In the genomic region with DNA sequence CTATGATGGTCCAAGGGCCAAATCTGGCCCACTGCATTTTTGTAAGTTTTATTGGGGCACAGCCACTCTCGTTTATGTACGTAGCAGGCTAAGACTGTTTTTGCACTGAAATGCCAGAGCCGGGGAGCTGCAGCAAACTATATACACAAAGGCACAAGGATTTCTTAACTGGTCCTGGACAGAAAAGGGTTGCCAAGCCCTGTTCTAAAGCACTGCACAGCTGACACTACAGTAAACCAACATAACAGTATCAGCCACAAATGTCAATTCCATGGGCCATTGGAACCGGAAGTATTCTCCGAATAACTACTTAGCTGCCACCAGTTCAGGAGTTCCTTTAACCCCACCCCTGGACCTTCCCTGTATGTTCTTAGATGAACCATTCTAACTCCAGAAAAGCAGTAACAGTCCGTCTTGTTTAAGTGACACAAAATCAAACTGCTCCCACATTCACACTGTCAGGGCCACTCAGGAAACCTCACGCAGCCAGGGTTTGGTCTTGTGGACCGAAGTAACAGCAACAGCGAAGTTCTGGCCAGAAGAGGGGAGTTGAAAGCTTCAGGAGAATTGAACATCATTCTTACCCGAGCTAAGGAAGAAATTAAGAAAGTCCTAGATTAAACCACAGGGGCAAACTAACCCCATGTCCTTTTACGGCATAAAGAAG, we compare ENCODE assay signal across 9 cellular contexts. TPM values are rescaled to one million over a fixed set of nuclear protein-coding genes. Genes with fewer than 3 reads are reported as not detected.
DNase-seq lines count a peak whose midpoint lies in the region; ATAC-seq and TF ChIP-seq lines count a peak whose summit lies in the region.
"Had no signal": no experiment of that assay in that cellular context is flagged by ENCODE, and none has a peak within 500 bp of the region (broad histone marks: within the 10 kb centered on the region; RNA-seq: fewer than 3 reads in every experiment).

No MANE protein-coding gene starts in this region.

- intact Hi-C loops in mucosa of descending colon (cut with DNase I, micrococcal nuclease) (no loop called here), transverse colon (cut with DNase I; ENCODE audit: low total_unique reads) (no loop called here)

- no peak for TF ChIP-seq EP300 in transverse colon (IDR thresholded peaks at IDR 0.05; ENCODE audit: low read depth)

- H3K27me3 ChIP-seq in transverse colon (no peaks in the 10 kb centered on the region), WERI-Rb-1 (ENCODE audit: insufficient read depth, low read depth, severe bottlenecking) (no peaks in the 10 kb centered on the region)

- no peak for ATAC-seq in activated T-cell treated with anti-CD3 and anti-CD28 coated beads, Interleukin-2, amount 50 U/mL, for 4 hours
- peak; percentile 68 for ATAC-seq in mucosa of descending colon
- ATAC-seq in GM18519 (IDR thresholded peaks at IDR 0.05; ENCODE audit: low FRiP score, unreplicated experiment), result no peak
- ATAC-seq in omental fat pad (ENCODE audit: low FRiP score), result no peak

- in situ Hi-C loops in transverse colon (cut with MboI; ENCODE audit: low pct_ligation_motif_present in 1 of 4, low pct_unique_long_range_greater_than_20kb in 1 of 4, low sequenced_read_pairs in 3 of 4), result no loop called here

- no peak for TF ChIP-seq POLR2A in transverse colon (IDR thresholded peaks at IDR 0.05)

- 45 to 52% methylated on average over 9 to 11 of the region's 11 CpGs for WGBS in transverse colon (ENCODE audit: low coverage in 1 of 2), 2 donors

- no peaks in the 10 kb centered on the region for H3K9me3 Mint-ChIP-seq in activated T-cell treated with anti-CD3 and anti-CD28 coated beads, Interleukin-2, amount 50 U/mL, for 24 hours
- no peaks in the 10 kb centered on the region for H3K9me3 Mint-ChIP-seq in activated T-cell treated with anti-CD3 and anti-CD28 coated beads, Interleukin-2, amount 50 U/mL, for 4 hours

- TF ChIP-seq CTCF in mucosa of descending colon (IDR thresholded peaks at IDR 0.05) (no peak), transverse colon (IDR thresholded peaks at IDR 0.05) (no peak), WERI-Rb-1 (IDR thresholded peaks at IDR 0.05; ENCODE audit: low read depth, low read length) (no peak), omental fat pad (IDR thresholded peaks at IDR 0.05) (no peak)

- peak overlapping the region; percentile 89 for H3K27ac Mint-ChIP-seq in activated T-cell treated with anti-CD3 and anti-CD28 coated beads, Interleukin-2, amount 50 U/mL, for 24 hours

- peak; percentile 27 for DNase-seq in activated T-cell treated with anti-CD3 and anti-CD28 coated beads, Interleukin-2, amount 50 U/mL, for 24 hours
- DNase-seq in activated T-cell treated with anti-CD3 and anti-CD28 coated beads, Interleukin-2, amount 50 U/mL, for 4 hours, result no peak
- DNase-seq in mucosa of descending colon, result peak in 1 of 3 donors; percentile 57
- DNase-seq in transverse colon, result no peak
- DNase-seq in WERI-Rb-1, result no peak
- DNase-seq in omental fat pad (ENCODE audit: low spot score), result no peak
- DNase-seq: NCI-H748 treated with DMSO at 0.1 percent for 48 hours had no signal

- H3K4me1 ChIP-seq in mucosa of descending colon (ENCODE audit: low read depth), result peaks cover 40% of the 10 kb centered on the region
- H3K4me1 ChIP-seq in transverse colon, result peaks cover 28 to 53% (median 39%) of the 10 kb centered on the region in 4 donors

- H3K36me3 ChIP-seq in mucosa of descending colon (ENCODE audit: low read depth) (no peaks in the 10 kb centered on the region), transverse colon (peaks cover 0 to 6% (median 0%) of the 10 kb centered on the region in 4 donors), WERI-Rb-1 (no peaks in the 10 kb centered on the region)

- peaks cover 33% of the 10 kb centered on the region for H3K36me3 Mint-ChIP-seq in activated T-cell treated with anti-CD3 and anti-CD28 coated beads, Interleukin-2, amount 50 U/mL, for 24 hours (ENCODE audit: low read depth)
- H3K36me3 Mint-ChIP-seq in activated T-cell treated with anti-CD3 and anti-CD28 coated beads, Interleukin-2, amount 50 U/mL, for 4 hours (ENCODE audit: insufficient read depth), result peaks cover 18% of the 10 kb centered on the region

- H3K27ac ChIP-seq in angular gyrus (ENCODE audit: low read depth, low read length) (peak overlapping the region; percentile 14), transverse colon (peak overlapping the region; percentile 82 to 87 (median 86)), WERI-Rb-1 (no peak overlapping the region)

- H3K4me1 Mint-ChIP-seq in activated T-cell treated with anti-CD3 and anti-CD28 coated beads, Interleukin-2, amount 50 U/mL, for 24 hours (ENCODE audit: low read depth), result peaks cover 24% of the 10 kb centered on the region
- peaks cover 20% of the 10 kb centered on the region for H3K4me1 Mint-ChIP-seq in activated T-cell treated with anti-CD3 and anti-CD28 coated beads, Interleukin-2, amount 50 U/mL, for 4 hours (ENCODE audit: low read depth)

- H3K9me3 ChIP-seq in mucosa of descending colon (no peaks in the 10 kb centered on the region), transverse colon (no peaks in the 10 kb centered on the region), WERI-Rb-1 (ENCODE audit: severe bottlenecking) (no peaks in the 10 kb centered on the region)

- no peak overlapping the region for H3K4me3 ChIP-seq in mucosa of descending colon
- H3K4me3 ChIP-seq in transverse colon, result no peak overlapping the region
- no peak overlapping the region for H3K4me3 ChIP-seq in WERI-Rb-1 (ENCODE audit: low read depth, low read length)

- no peak overlapping the region for H3K4me3 Mint-ChIP-seq in activated T-cell treated with anti-CD3 and anti-CD28 coated beads, Interleukin-2, amount 50 U/mL, for 24 hours
- H3K4me3 Mint-ChIP-seq in activated T-cell treated with anti-CD3 and anti-CD28 coated beads, Interleukin-2, amount 50 U/mL, for 4 hours, result no peak overlapping the region

- no peaks in the 10 kb centered on the region for H3K27me3 Mint-ChIP-seq in activated T-cell treated with anti-CD3 and anti-CD28 coated beads, Interleukin-2, amount 50 U/mL, for 24 hours
- H3K27me3 Mint-ChIP-seq in activated T-cell treated with anti-CD3 and anti-CD28 coated beads, Interleukin-2, amount 50 U/mL, for 4 hours (ENCODE audit: low read depth), result no peaks in the 10 kb centered on the region

RNA-seq across cellular contexts. Expression of gene COQ8A, which starts 49.1 kb away (rescaled TPM):
- 10 to 100 TPM; 25.4 to 31.3 (median 31.0) TPM for total RNA-seq in activated T-cell treated with anti-CD3 and anti-CD28 coated beads, Interleukin-2, amount 50 U/mL, for 4 hours
- total RNA-seq in mucosa of descending colon, result 10 to 100 TPM; 47.3 to 77.9 (median 67.1) TPM
- total RNA-seq in transverse colon, result 10 to 100 TPM; 46.0 to 80.5 (median 67.7) TPM
- 100 to 1,000 TPM; 118 to 175 (median 140) TPM for total RNA-seq in omental fat pad
